Comparison of ENCODE assay signal across 27 cellular contexts in the genomic region with DNA sequence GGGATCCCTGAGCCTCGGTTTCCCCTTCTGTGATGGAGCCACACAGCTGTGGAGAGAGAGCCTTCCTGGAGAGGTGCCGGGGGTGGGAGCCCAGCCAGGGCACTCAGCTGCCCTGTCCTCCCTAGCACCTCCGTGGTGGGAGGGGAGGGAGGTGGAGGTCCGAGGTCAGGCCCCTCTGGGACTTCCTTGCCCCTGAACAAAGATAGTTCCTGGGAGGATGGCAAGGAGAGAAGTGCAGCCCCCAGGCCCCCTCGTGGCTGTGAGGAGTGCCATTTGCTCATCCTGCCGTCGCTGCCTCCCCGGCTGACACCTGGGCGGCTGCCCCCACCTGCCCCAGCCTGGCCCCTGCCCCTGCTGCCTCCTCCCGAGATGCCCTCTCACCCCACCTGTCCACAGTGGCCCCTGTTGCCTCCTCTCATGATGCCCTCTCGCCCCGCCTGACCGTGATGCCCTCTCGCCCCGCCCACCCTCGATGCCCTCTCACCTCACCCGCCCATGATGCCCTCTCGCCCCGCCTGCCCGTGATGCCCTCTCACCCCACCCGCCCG. TPM values are rescaled to one million over a fixed set of nuclear protein-coding genes. Genes with fewer than 3 reads are reported as not detected.
"Had no signal": no experiment of that assay in that cellular context is flagged by ENCODE, and none has a peak within 500 bp of the region (broad histone marks: within the 10 kb centered on the region; RNA-seq: fewer than 3 reads in every experiment).

No MANE protein-coding gene starts in this region.

- H3K4me3 ChIP-seq: heart left ventricle, lower lobe of right lung, pancreas, prostate gland, right lobe of liver, smooth muscle cell, suprapubic skin, thoracic aorta, tibial artery, upper lobe of right lung had no signal

- H3K4me1 ChIP-seq: prostate gland, right lobe of liver, suprapubic skin had no signal

- H3K9me3 Mint-ChIP-seq: immature natural killer cell; naive thymus-derived CD8-positive, alpha-beta T cell; nephron; neural crest cell; stimulated activated effector memory CD8-positive, alpha-beta T cell treated with anti-CD3 and anti-CD28 coated beads, Interleukin-12 subunit alpha, Interleukin-12 subunit beta, amount 100 ng/mL, for 72 hours had no signal

- H3K36me3 ChIP-seq: lower lobe of right lung, prostate gland, right lobe of liver, suprapubic skin, thoracic aorta, tibial artery, upper lobe of right lung had no signal

- H3K9me3 ChIP-seq: heart left ventricle, lower lobe of right lung, pancreas, prostate gland, right lobe of liver, suprapubic skin, thoracic aorta, tibial artery, upper lobe of right lung had no signal

- H3K4me2 ChIP-seq: smooth muscle cell had no signal

- H3K27ac ChIP-seq: lower lobe of right lung, pancreas, prostate gland, right lobe of liver, suprapubic skin, thoracic aorta, tibial artery, upper lobe of right lung had no signal

- ATAC-seq: heart left ventricle; left lobe of liver; lower lobe of right lung; naive thymus-derived CD8-positive, alpha-beta T cell; pancreas; right lobe of liver; stimulated activated effector memory CD8-positive, alpha-beta T cell treated with anti-CD3 and anti-CD28 coated beads, Interleukin-12 subunit alpha, Interleukin-12 subunit beta, amount 100 ng/mL, for 72 hours; upper lobe of right lung had no signal

- H3K27ac Mint-ChIP-seq: immature natural killer cell; nephron; stimulated activated effector memory CD8-positive, alpha-beta T cell treated with anti-CD3 and anti-CD28 coated beads, Interleukin-12 subunit alpha, Interleukin-12 subunit beta, amount 100 ng/mL, for 72 hours had no signal

- H3K36me3 Mint-ChIP-seq: immature natural killer cell; naive thymus-derived CD8-positive, alpha-beta T cell; stimulated activated effector memory CD8-positive, alpha-beta T cell treated with anti-CD3 and anti-CD28 coated beads, Interleukin-12 subunit alpha, Interleukin-12 subunit beta, amount 100 ng/mL, for 72 hours had no signal

- H3K4me1 Mint-ChIP-seq: stimulated activated effector memory CD8-positive, alpha-beta T cell treated with anti-CD3 and anti-CD28 coated beads, Interleukin-12 subunit alpha, Interleukin-12 subunit beta, amount 100 ng/mL, for 72 hours had no signal

- H3K27me3 ChIP-seq: pancreas, right lobe of liver had no signal

- DNase-seq: hypothalamus; immature natural killer cell; mammary epithelial cell; mesenchymal stem cell; naive thymus-derived CD8-positive, alpha-beta T cell; stimulated activated CD4-positive, alpha-beta T cell treated with anti-CD3 and anti-CD28 coated beads, Interleukin-12 subunit alpha, Interleukin-12 subunit beta, amount 100 ng/mL, for 4 hours; stimulated activated CD4-positive, alpha-beta T cell treated with anti-CD3 and anti-CD28 coated beads, Interleukin-15, amount 100 ng/mL, for 24 hours; stimulated activated CD4-positive, alpha-beta T cell treated with anti-CD3 and anti-CD28 coated beads, Interleukin-4, amount 100 ng/mL, for 24 hours; stimulated activated naive CD4-positive, alpha-beta T cell treated with Interleukin-2 at 50 U/mL for 16 hours; trophoblast cell; upper lobe of right lung had no signal

- H3K4me3 Mint-ChIP-seq: immature natural killer cell; naive thymus-derived CD8-positive, alpha-beta T cell; nephron; neural crest cell; stimulated activated effector memory CD8-positive, alpha-beta T cell treated with anti-CD3 and anti-CD28 coated beads, Interleukin-12 subunit alpha, Interleukin-12 subunit beta, amount 100 ng/mL, for 72 hours had no signal

RNA-seq across cellular contexts. Expression of a gene that starts 12.7 kb away (rescaled TPM):
- total RNA-seq: naive thymus-derived CD8-positive, alpha-beta T cell; neural crest cell; omental fat pad; smooth muscle cell; subcutaneous adipose tissue had no signal
- polyA plus RNA-seq: smooth muscle cell had no signal

RNA-seq across cellular contexts. Expression of a gene that starts 34.0 kb away (rescaled TPM):
- total RNA-seq: kidney epithelial cell; mammary epithelial cell; naive thymus-derived CD8-positive, alpha-beta T cell; omental fat pad; subcutaneous adipose tissue; suprapubic skin had no signal
- polyA plus RNA-seq: immature natural killer cell; mammary epithelial cell; naive thymus-derived CD8-positive, alpha-beta T cell; smooth muscle cell had no signal
